In the genomic region with DNA sequence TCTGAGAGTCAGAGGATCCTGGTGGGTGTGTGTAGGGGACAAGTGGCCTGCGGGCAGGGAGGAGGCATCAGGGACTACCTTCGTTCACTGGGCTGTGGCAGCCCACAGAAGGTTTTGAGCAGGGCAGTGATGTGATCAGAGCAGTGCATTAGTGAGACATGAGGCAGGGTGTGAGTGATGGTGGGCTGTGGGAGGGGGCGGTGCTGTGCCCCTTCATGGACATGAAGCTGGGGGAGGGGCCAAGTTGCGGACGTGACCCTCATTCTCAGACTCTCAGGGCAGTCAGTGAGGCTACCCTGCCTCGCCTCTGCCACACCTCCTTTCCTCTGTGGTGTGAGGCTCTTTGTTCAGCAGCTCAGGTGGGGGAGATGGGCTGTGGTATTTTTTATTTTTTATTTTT, we compare ENCODE assay signal across 16 cellular contexts. TPM values are rescaled to one million over a fixed set of nuclear protein-coding genes. Genes with fewer than 3 reads are reported as not detected.
A peak's percentile ranks its signal among the peaks of the same experiment; 100 is the strongest.
DNase-seq lines count a peak whose midpoint lies in the region; ATAC-seq, FAIRE-seq and TF ChIP-seq lines count a peak whose summit lies in the region.
"Had no signal": no experiment of that assay in that cellular context is flagged by ENCODE, and none has a peak within 500 bp of the region (broad histone marks: within the 10 kb centered on the region; RNA-seq: fewer than 3 reads in every experiment).

No MANE protein-coding gene starts in this region.

- H2BK5ac ChIP-seq in H1 (ENCODE audit: low read depth, low read length) = 0 out of 2 replicates have a peak overlapping the region, but pooled peaks have one; percentile 49

- H3K4me3 ChIP-seq in BLaER1 (no peak overlapping the region), HEK293 (ENCODE audit: low read depth, low read length) (no peak overlapping the region), H1 (ENCODE audit: extremely low read depth in 1 of 4, insufficient read depth in 2 of 4, low read depth in 3 of 4, low read length in 4 of 4) (no peak overlapping the region), psoas muscle (no peak overlapping the region)
- H3K4me3 ChIP-seq: PC-9 had no signal

- H2BK12ac ChIP-seq in H1 (ENCODE audit: low read depth, low read length) = no peak overlapping the region

- H2AK5ac ChIP-seq in H1 (ENCODE audit: low read depth, low read length) = 0 out of 2 replicates have a peak overlapping the region, but pooled peaks have one; percentile 61

- H3K9me3 ChIP-seq in BLaER1 = no peaks in the 10 kb centered on the region
- H3K9me3 ChIP-seq in HEK293 (ENCODE audit: control insufficient read depth, insufficient read depth, low read depth, low read length) = no peaks in the 10 kb centered on the region
- H3K9me3 ChIP-seq in H1 (ENCODE audit: insufficient read depth in 2 of 2, low read depth in 1 of 2, low read length in 1 of 2) = no peaks in the 10 kb centered on the region
- no peaks in the 10 kb centered on the region for H3K9me3 ChIP-seq in psoas muscle

- no peak overlapping the region for H3K4me3 Mint-ChIP-seq in osteocyte (ENCODE audit: unreplicated experiment)
- H3K4me3 Mint-ChIP-seq: B cell; CD8-positive, alpha-beta T cell had no signal

- no peak for TF ChIP-seq POLR2A in H1 (IDR thresholded peaks at IDR 0.05; ENCODE audit: control extremely low read depth in 1 of 2, low read depth in 2 of 2, low read length in 2 of 2)

- TF ChIP-seq RAD21 in H1 (IDR thresholded peaks at IDR 0.05 in 1 of 2, conservative IDR thresholded peaks at IDR 0.05 in 1 of 2; ENCODE audit: low read depth in 2 of 2, low read length in 2 of 2) = no peak

- H3K9ac ChIP-seq in BLaER1 = no peak overlapping the region
- H3K9ac ChIP-seq in H1 (replicated peaks in 1 of 4; ENCODE audit: extremely low read depth in 1 of 4, low read depth in 3 of 4, low read length in 3 of 4) = no peak overlapping the region

- H3K27ac ChIP-seq in BLaER1 (no peak overlapping the region), HEK293 (ENCODE audit: extremely low read depth, low read depth, low read length) (no peak overlapping the region), H1 (ENCODE audit: low read depth, low read length) (no peak overlapping the region), psoas muscle (no peak overlapping the region)
- H3K27ac ChIP-seq: PC-9 had no signal

- no peak overlapping the region for H2BK20ac ChIP-seq in H1 (ENCODE audit: low read length)

- 86% methylated on average over 4 of the region's 6 CpGs; no CpG with 5 or more reads in 1 of the 2 experiments for WGBS in H1 (ENCODE audit: extremely low coverage in 1 of 2, insufficient coverage in 1 of 2, insufficient read length in 1 of 2, insufficient replicate concordance in 2 of 2, low coverage in 1 of 2, low lambda C conversion rate in 2 of 2, missing lambda C conversion rate in 1 of 2), 2 experiments
- WGBS in psoas muscle, 3 donors = 92 to 98% (median 95%) methylated on average over 6 of the region's 6 CpGs

- TF ChIP-seq CTCF in HEK293 (tag by site-specific recombination; IDR thresholded peaks at IDR 0.05) (no peak), H1 (IDR thresholded peaks at IDR 0.05; ENCODE audit: control extremely low read depth in 1 of 3, insufficient read depth in 1 of 3, low read depth in 1 of 3, low read length in 3 of 3) (no peak), osteocyte (IDR thresholded peaks at IDR 0.05) (no peak), GM20000 (IDR thresholded peaks at IDR 0.05; ENCODE audit: extremely low read depth, missing control alignments) (no peak), psoas muscle (IDR thresholded peaks at IDR 0.05) (no peak)

- H4K5ac ChIP-seq in H1 (ENCODE audit: insufficient read length, low read depth, low read length) = no peak overlapping the region

- H3K4me1 Mint-ChIP-seq in osteocyte (ENCODE audit: unreplicated experiment) = peaks cover 48% of the 10 kb centered on the region

- TF ChIP-seq EP300 in H1 (IDR thresholded peaks at IDR 0.05; ENCODE audit: borderline replicate concordance in 1 of 2, low read depth in 2 of 2, low read length in 2 of 2) = no peak

- no peaks in the 10 kb centered on the region for H3K36me3 Mint-ChIP-seq in osteocyte (ENCODE audit: unreplicated experiment)
- H3K36me3 Mint-ChIP-seq: CD8-positive, alpha-beta T cell had no signal

- H3K36me3 ChIP-seq in BLaER1 (0 out of 2 replicates have a peak, but pooled peaks cover 6% of the 10 kb centered on the region), HEK293 (ENCODE audit: control insufficient read depth in 2 of 2, insufficient read depth in 1 of 2, low read length in 2 of 2) (no peaks in the 10 kb centered on the region), H1 (ENCODE audit: control insufficient read depth in 2 of 4, insufficient read depth in 4 of 4, low read length in 3 of 4) (no peaks in the 10 kb centered on the region), psoas muscle (ENCODE audit: insufficient read depth in 1 of 2, low read depth in 1 of 2) (no peaks in the 10 kb centered on the region)

- intact Hi-C loops in psoas muscle (cut with DNase I) = no loop called here

- H3K79me1 ChIP-seq in H1 (ENCODE audit: low read depth, low read length) = no peaks in the 10 kb centered on the region

- H2AFZ ChIP-seq in H1 (ENCODE audit: low read length) = no peak overlapping the region
- H2AFZ ChIP-seq: PC-9 had no signal

- H3K27ac Mint-ChIP-seq in osteocyte (ENCODE audit: unreplicated experiment) = peak overlapping the region; percentile 31
- H3K27ac Mint-ChIP-seq: B cell; CD8-positive, alpha-beta T cell had no signal

- no peaks in the 10 kb centered on the region for H3K79me2 ChIP-seq in H1 (ENCODE audit: control insufficient read depth in 1 of 2, insufficient read depth in 2 of 2, low read length in 2 of 2)

- no peak overlapping the region for H3K14ac ChIP-seq in H1 (ENCODE audit: insufficient read length)

- DNase-seq in H1 (ENCODE audit: low read depth in 1 of 2, low spot score in 2 of 2) (no peak), osteocyte (ENCODE audit: extremely low spot score, unreplicated experiment) (no peak), GM20000 (ENCODE audit: low spot score) (no peak), psoas muscle (no peak), DMS53 treated with DMSO at 0.1 percent for 48 hours (lab: John Stamatoyannopoulos, UW; ENCODE audit: unreplicated experiment) (no peak)
- DNase-seq: CD8-positive, alpha-beta T cell; DMS79 treated with DMSO at 0.1 percent for 48 hours; KG1; NCI-H1436 treated with DMSO at 0.1 percent for 48 hours; NCI-H2081 treated with DMSO at 0.1 percent for 48 hours; NCI-H510A treated with DMSO at 0.1 percent for 48 hours; PC-9 had no signal

- H3K23me2 ChIP-seq in H1 (ENCODE audit: low read depth, low read length) = no peaks in the 10 kb centered on the region

- H3K4me2 ChIP-seq in BLaER1 (peak overlapping the region; percentile 19; the same call in 1 of the 2 replicates), H1 (ENCODE audit: insufficient read depth in 1 of 2, low read depth in 2 of 2, low read length in 2 of 2) (no peak overlapping the region)
- H3K4me2 ChIP-seq: PC-9 had no signal

- ATAC-seq in psoas muscle = no peak
- ATAC-seq: CD8-positive, alpha-beta T cell; HCT116 had no signal

- H3K4me1 ChIP-seq in BLaER1 = peaks cover 77% of the 10 kb centered on the region
- H3K4me1 ChIP-seq in HEK293 (ENCODE audit: control insufficient read depth, insufficient read depth, low read length) = peaks cover 3% of the 10 kb centered on the region; the same call in 1 of the 2 replicates
- peaks cover 0 to 21% (median 14%) of the 10 kb centered on the region in 4 experiments; a peak in 6 of 7 replicates for H3K4me1 ChIP-seq in H1 (replicated peaks in 1 of 4; ENCODE audit: control insufficient read depth in 3 of 4, insufficient read depth in 4 of 4, low read length in 3 of 4)
- no peaks in the 10 kb centered on the region for H3K4me1 ChIP-seq in psoas muscle

- POLR2A ChIA-PET in HEK293 (lab: Yijun Ruan, JAX) = no interaction called here
- POLR2A ChIA-PET in H1 (lab: Charles Lee; ENCODE audit: partially characterized antibody) = interaction anchor here (0.6 kb wide), 1 partner anchor 266 kb away, joined by 4 read pairs; no protein-coding TSS in a partner anchor

- H3K27me3 Mint-ChIP-seq in osteocyte (ENCODE audit: unreplicated experiment) = no peaks in the 10 kb centered on the region

- no peak overlapping the region for H3K18ac ChIP-seq in H1 (ENCODE audit: extremely low read depth, low read length)

- H3K9me3 Mint-ChIP-seq in osteocyte (ENCODE audit: unreplicated experiment) = no peaks in the 10 kb centered on the region
- H3K9me3 Mint-ChIP-seq: CD8-positive, alpha-beta T cell had no signal

- H2BK120ac ChIP-seq in H1 (replicated peaks; ENCODE audit: low read depth, low read length) = no peak overlapping the region

- no peak overlapping the region for H3K23ac ChIP-seq in H1 (ENCODE audit: insufficient read length)

- no peak overlapping the region for H3K56ac ChIP-seq in H1 (replicated peaks; ENCODE audit: insufficient read length, low read depth, low read length)

- H2BK15ac ChIP-seq in H1 (ENCODE audit: low read length) = no peak overlapping the region

- H4K8ac ChIP-seq in H1 (ENCODE audit: extremely low read depth, insufficient read depth, low read length) = no peak overlapping the region

- no peak for FAIRE-seq in H1 (lab: Jason Lieb, UNC)

- peaks cover 51% of the 10 kb centered on the region for H4K20me1 ChIP-seq in BLaER1
- H4K20me1 ChIP-seq in H1 (replicated peaks in 1 of 2; ENCODE audit: control insufficient read depth in 1 of 2, insufficient read depth in 2 of 2, low read length in 2 of 2) = peaks cover 0 to 12% of the 10 kb centered on the region in 2 experiments

- no peak overlapping the region for H3K4ac ChIP-seq in H1 (replicated peaks; ENCODE audit: insufficient read length, low read depth, low read length)

- CTCF ChIA-PET in HEK293 (lab: Yijun Ruan, JAX) (no interaction called here), H1 (lab: Charles Lee; ENCODE audit: partially characterized antibody) (interaction anchor here (1.8 to 2.3 kb wide), 3 partner anchors 11 to 66 kb away, joined by 6 to 9 read pairs (median 6); no protein-coding TSS in a partner anchor)

- no peak overlapping the region for H4K91ac ChIP-seq in H1 (replicated peaks; ENCODE audit: insufficient read length, low read length)

- H3K27me3 ChIP-seq in BLaER1 (no peaks in the 10 kb centered on the region), H1 (replicated peaks in 1 of 4; ENCODE audit: control insufficient read depth in 3 of 4, extremely low read depth in 1 of 4, insufficient read depth in 3 of 4, low read length in 3 of 4) (no peaks in the 10 kb centered on the region), psoas muscle (ENCODE audit: insufficient read depth in 3 of 3, low read length in 2 of 3) (no peaks in the 10 kb centered on the region)

RNA-seq across cellular contexts. Expression of a gene that starts 8.9 kb away (rescaled TPM):
- total RNA-seq in H1 (2021; fragmentation: NEBNext Ultra II Directional; extraction: Animal tissue kit (Norgen Biotek cat#: 25700)) = 9.3 and 12.4 TPM in 2 replicates
- polyA plus RNA-seq in H1 (2011; rRNA removed) = 8.3 and 20.5 TPM in 2 replicates
- 5.0 TPM for polyA plus RNA-seq in H1 (2011; cell fraction: cytosol; rRNA removed)
- polyA plus RNA-seq in H1 (2011; cell fraction: nucleus; rRNA removed) = 10.3 TPM
- polyA plus RNA-seq in H1 (2012, experiment 1 of 2) = 6.1 to 12.8 TPM (median 11.7 TPM) in 4 replicates
- polyA plus RNA-seq in H1 (2012, experiment 2 of 2) = 18.7 TPM
- polyA plus RNA-seq in H1 (2013, experiment 1 of 2) = 7.0 TPM
- 7.7 TPM for polyA plus RNA-seq in H1 (2013, experiment 2 of 2)
- polyA minus RNA-seq in H1 (2011; rRNA and poly(A)+ RNA removed) = 2.4 and 2.5 TPM in 2 replicates
- 4.5 TPM for polyA minus RNA-seq in H1 (2011; cell fraction: cytosol; rRNA and poly(A)+ RNA removed)
- 2.0 TPM for polyA minus RNA-seq in H1 (2011; cell fraction: nucleus; rRNA and poly(A)+ RNA removed)
- 14.5 and 14.8 TPM in 2 replicates for total RNA-seq in osteocyte
- 1 to 10 TPM; 2.1 to 5.7 (median 4.0) TPM for total RNA-seq in psoas muscle
- polyA plus RNA-seq in psoas muscle = 1 to 10 TPM; 1.7 to 4.8 (median 2.2) TPM
- total RNA-seq: B cell had no signal
